Comparison of ENCODE assay signal across 1 cellular context in genomic region chr12:115204957-115205754, GRCh38.
A peak's percentile ranks its signal among the peaks of the same experiment; 100 is the strongest.
TF ChIP-seq lines count a peak whose summit lies in the region.

No MANE protein-coding gene starts in this region.

TF ChIP-seq in K562, 482 proteins besides CTCF, POLR2A, EP300 and RAD21 (continued from another document):
- no peak for TF ChIP-seq RERE (CRISPR knock-in tag; IDR thresholded peaks at IDR 0.05; ENCODE audit: borderline replicate concordance)
- no peak for TF ChIP-seq ZHX1 (conservative IDR thresholded peaks at IDR 0.05; ENCODE audit: low read length)
- TF ChIP-seq CC2D1A (IDR thresholded peaks at IDR 0.05), result no peak
- TF ChIP-seq SRSF1 (IDR thresholded peaks at IDR 0.05; ENCODE audit: low read depth, low read length), result no peak
- TF ChIP-seq TRIM24 (IDR thresholded peaks at IDR 0.05), result no peak
- no peak for TF ChIP-seq ZNF124 (CRISPR knock-in tag; IDR thresholded peaks at IDR 0.05)
- no peak for TF ChIP-seq FOXK2 (conservative IDR thresholded peaks at IDR 0.05 in 1 of 2, IDR thresholded peaks at IDR 0.05 in 1 of 2; ENCODE audit: low read depth in 2 of 2)
- no peak for TF ChIP-seq ZNF764 (CRISPR knock-in tag; IDR thresholded peaks at IDR 0.05; ENCODE audit: low read depth)
- TF ChIP-seq SRSF7 (optimal IDR thresholded peaks at IDR 0.05; ENCODE audit: low read depth, low read length), result no peak
- 0 out of 2 replicates have a peak, but pooled peaks have one; percentile 31 for TF ChIP-seq ZNF41 (CRISPR knock-in tag; conservative IDR thresholded peaks at IDR 0.05)
- TF ChIP-seq ZNF740 (CRISPR knock-in tag; IDR thresholded peaks at IDR 0.05), result no peak
- peak in 1 of 2 experiments; percentile 56; a peak in 1 of 4 replicates for TF ChIP-seq ZNF740 (tag; IDR thresholded peaks at IDR 0.05)
- TF ChIP-seq CUX1 (CRISPR knock-in tag; IDR thresholded peaks at IDR 0.05), result peak; percentile 77; the same call in 1 of the 2 replicates
- TF ChIP-seq FOSL1 (tag; conservative IDR thresholded peaks at IDR 0.05), result peak; percentile 45; the same call in 1 of the 2 replicates
- no peak; the same call in 1 of the 2 replicates for TF ChIP-seq ARID1B (IDR thresholded peaks at IDR 0.05)
- TF ChIP-seq FOXA3 (CRISPR knock-in tag; conservative IDR thresholded peaks at IDR 0.05 in 1 of 2, IDR thresholded peaks at IDR 0.05 in 1 of 2), result no peak
- no peak for TF ChIP-seq SRF (CRISPR knock-in tag; IDR thresholded peaks at IDR 0.05)
- TF ChIP-seq CCNT2 (IDR thresholded peaks at IDR 0.05; ENCODE audit: borderline replicate concordance, extremely low read depth, insufficient read length, low read depth, low read length), result no peak
- TF ChIP-seq HDAC1 (IDR thresholded peaks at IDR 0.05), result no peak
- TF ChIP-seq ZNF311 (CRISPR knock-in tag; IDR thresholded peaks at IDR 0.05), result peak; percentile 91
- no peak for TF ChIP-seq HINFP (tag; conservative IDR thresholded peaks at IDR 0.05; ENCODE audit: low read depth)
- no peak for TF ChIP-seq HNRNPL (IDR thresholded peaks at IDR 0.05; ENCODE audit: low read depth, low read length)
- TF ChIP-seq ZNF785 (CRISPR knock-in tag; IDR thresholded peaks at IDR 0.05), result no peak
